In genomic region chr2:33241072-33241471, GRCh38 we compare ENCODE assay signal across 1 cellular context.
TF ChIP-seq lines count a peak whose summit lies in the region.

No MANE protein-coding gene starts in this region.

TF ChIP-seq in IMR-90, 13 proteins besides CTCF, POLR2A, EP300 and RAD21 (continued from another document):
- TF ChIP-seq, protein P1, sequence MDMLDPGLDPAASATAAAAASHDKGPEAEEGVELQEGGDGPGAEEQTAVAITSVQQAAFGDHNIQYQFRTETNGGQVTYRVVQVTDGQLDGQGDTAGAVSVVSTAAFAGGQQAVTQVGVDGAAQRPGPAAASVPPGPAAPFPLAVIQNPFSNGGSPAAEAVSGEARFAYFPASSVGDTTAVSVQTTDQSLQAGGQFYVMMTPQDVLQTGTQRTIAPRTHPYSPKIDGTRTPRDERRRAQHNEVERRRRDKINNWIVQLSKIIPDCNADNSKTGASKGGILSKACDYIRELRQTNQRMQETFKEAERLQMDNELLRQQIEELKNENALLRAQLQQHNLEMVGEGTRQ (IDR thresholded peaks at IDR 0.05; ENCODE audit: low read depth, low read length) = no peak
- TF ChIP-seq CHD1 (IDR thresholded peaks at IDR 0.05; ENCODE audit: low read depth, low read length) = no peak
- TF ChIP-seq SMC3 (IDR thresholded peaks at IDR 0.05; ENCODE audit: low read depth, low read length) = no peak
- TF ChIP-seq BHLHE40 (IDR thresholded peaks at IDR 0.05; ENCODE audit: low read depth, low read length) = no peak
